ENCODE assay signal across 8 cellular contexts in genomic region chr18:23629444-23629946, GRCh38. TPM values are rescaled to one million over a fixed set of nuclear protein-coding genes. Genes with fewer than 3 reads are reported as not detected.
DNase-seq lines count a peak whose midpoint lies in the region; ATAC-seq and TF ChIP-seq lines count a peak whose summit lies in the region.

No MANE protein-coding gene starts in this region.

- H3K4me3 ChIP-seq in lower lobe of right lung (no peak overlapping the region), tibial nerve (no peak overlapping the region), osteoblast (ENCODE audit: insufficient read depth, low read length) (no peak overlapping the region)

- no peak overlapping the region for H3K4me2 ChIP-seq in osteoblast (ENCODE audit: insufficient read depth, low read length)

- WGBS in tibial nerve, 2 donors, result 94 to 96% methylated on average over 4 of the region's 4 CpGs

- no peaks in the 10 kb centered on the region for H3K79me2 ChIP-seq in osteoblast (ENCODE audit: insufficient read depth, low read length)

- H3K36me3 ChIP-seq in lower lobe of right lung, result no peaks in the 10 kb centered on the region
- H3K36me3 ChIP-seq in tibial nerve, result no peaks in the 10 kb centered on the region
- H3K36me3 ChIP-seq in osteoblast (ENCODE audit: insufficient read depth, low read length), result no peaks in the 10 kb centered on the region

- H3K27me3 ChIP-seq in lower lobe of right lung (ENCODE audit: low read depth), result no peaks in the 10 kb centered on the region
- no peaks in the 10 kb centered on the region for H3K27me3 ChIP-seq in tibial nerve
- H3K27me3 ChIP-seq in osteoblast (ENCODE audit: insufficient read depth, low read length), result no peaks in the 10 kb centered on the region

- no peaks in the 10 kb centered on the region for H4K20me1 ChIP-seq in osteoblast (ENCODE audit: insufficient read depth, low read length)

- no peak for TF ChIP-seq EP300 in tibial nerve (IDR thresholded peaks at IDR 0.05)

- peak; percentile 52 for DNase-seq in NCI-H146 (lab: John Stamatoyannopoulos, UW)
- DNase-seq in lower lobe of right lung, result peak; percentile 66
- no peak for DNase-seq in tibial nerve (ENCODE audit: low spot score in 2 of 2)
- no peak for DNase-seq in GDM1 (lab: John Stamatoyannopoulos, UW)
- DNase-seq in osteoblast (ENCODE audit: insufficient read length, low spot score, missing footprints), result no peak
- no peak for DNase-seq in activated CD4-positive, alpha-beta T cell treated with anti-CD3 and anti-CD28 coated beads, Interleukin-2, amount 50 U/mL, for 48 hours

- H3K27ac ChIP-seq in lower lobe of right lung, result peak overlapping the region; percentile 38
- H3K27ac ChIP-seq in tibial nerve, result no peak overlapping the region
- no peak overlapping the region for H3K27ac ChIP-seq in osteoblast (ENCODE audit: low read depth, low read length)

- ATAC-seq in GM18867 (IDR thresholded peaks at IDR 0.05; ENCODE audit: unreplicated experiment) (peak; percentile 83), HG02588 (IDR thresholded peaks at IDR 0.05; ENCODE audit: unreplicated experiment) (peak; percentile 87), lower lobe of right lung (peak; percentile 95)

- TF ChIP-seq CTCF in lower lobe of right lung (IDR thresholded peaks at IDR 0.05), result no peak
- no peak for TF ChIP-seq CTCF in tibial nerve (IDR thresholded peaks at IDR 0.05)
- no peak for TF ChIP-seq CTCF in osteoblast (IDR thresholded peaks at IDR 0.05; ENCODE audit: extremely low read depth, low read depth, low read length)

- no peak overlapping the region for H2AFZ ChIP-seq in osteoblast (ENCODE audit: low read length)

- peaks cover 11% of the 10 kb centered on the region for H3K4me1 ChIP-seq in lower lobe of right lung
- H3K4me1 ChIP-seq in tibial nerve, result peaks cover 0 to 13% (median 2%) of the 10 kb centered on the region in 4 donors
- peaks cover 35% of the 10 kb centered on the region for H3K4me1 ChIP-seq in osteoblast (ENCODE audit: insufficient read depth, low read length)

- H3K9me3 ChIP-seq in lower lobe of right lung (no peaks in the 10 kb centered on the region), tibial nerve (no peaks in the 10 kb centered on the region), osteoblast (ENCODE audit: low read depth, low read length) (no peaks in the 10 kb centered on the region)

- no peak for TF ChIP-seq POLR2A in tibial nerve (IDR thresholded peaks at IDR 0.05)

- intact Hi-C loops in lower lobe of right lung (cut with DNase I), result no loop called here

RNA-seq across cellular contexts. Expression of gene ANKRD29, which starts 33.2 kb away (rescaled TPM):
- total RNA-seq in lower lobe of right lung (56.5 TPM), tibial nerve (10 to 100 TPM; 13.0 to 22.1 (median 16.8) TPM), osteoblast (9.8 and 20.9 TPM in 2 replicates)

RNA-seq across cellular contexts. Expression of gene NPC1, which starts 43.2 kb away (rescaled TPM):
- total RNA-seq in lower lobe of right lung (114 TPM), tibial nerve (10 to 100 TPM; 62.8 to 96.4 (median 77.3) TPM), osteoblast (136 and 254 TPM in 2 replicates)

RNA-seq across cellular contexts. Expression of gene LAMA3, which starts 59.8 kb away (rescaled TPM):
- total RNA-seq in lower lobe of right lung (89.1 TPM), tibial nerve (10 to 100 TPM; 46.3 to 80.6 (median 67.1) TPM), osteoblast (8.3 and 33.3 TPM in 2 replicates)

Comparison
In these comparisons a context has a peak if more than half of its experiments do, and no peak if none do; other contexts are left out.
1. DNase-seq: peak in NCI-H146 (single experiment) and lower lobe of right lung (single experiment); none in tibial nerve (0 of 2), GDM1 (single experiment), osteoblast (single experiment) and activated CD4-positive, alpha-beta T cell treated with anti-CD3 and anti-CD28 coated beads, Interleukin-2, amount 50 U/mL, for 48 hours (0 of 2).
2. Peak in every context shown above with its lines, with median percentiles within 50 percentile points of each other: ATAC-seq.